ENCODE assay signal across 1 cellular context in the genomic region with DNA sequence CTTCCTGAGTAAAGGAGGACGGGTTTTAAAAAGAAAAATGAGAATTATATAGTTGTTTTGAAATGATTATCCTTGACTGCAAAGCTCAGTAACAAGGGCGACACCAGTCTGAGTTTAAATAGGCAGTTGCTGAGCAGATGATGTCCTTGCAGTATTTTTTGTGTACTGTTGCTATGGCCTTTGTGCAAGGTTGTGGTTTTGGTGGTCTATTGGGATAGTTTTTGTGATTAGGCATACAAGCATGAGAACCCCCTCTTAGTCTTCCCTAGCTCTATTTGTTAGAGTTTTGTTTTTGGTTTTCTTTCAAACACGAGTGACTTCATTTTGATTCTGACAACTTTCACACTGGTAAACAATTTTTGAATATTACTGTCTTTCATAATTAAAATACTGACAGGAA.
A peak's percentile ranks its signal among the peaks of the same experiment; 100 is the strongest.
TF ChIP-seq lines count a peak whose summit lies in the region.

No MANE protein-coding gene starts in this region.

TF ChIP-seq in GM12878, 131 proteins besides CTCF, POLR2A, EP300 and RAD21 (continued from another document):
- TF ChIP-seq, protein P1, sequence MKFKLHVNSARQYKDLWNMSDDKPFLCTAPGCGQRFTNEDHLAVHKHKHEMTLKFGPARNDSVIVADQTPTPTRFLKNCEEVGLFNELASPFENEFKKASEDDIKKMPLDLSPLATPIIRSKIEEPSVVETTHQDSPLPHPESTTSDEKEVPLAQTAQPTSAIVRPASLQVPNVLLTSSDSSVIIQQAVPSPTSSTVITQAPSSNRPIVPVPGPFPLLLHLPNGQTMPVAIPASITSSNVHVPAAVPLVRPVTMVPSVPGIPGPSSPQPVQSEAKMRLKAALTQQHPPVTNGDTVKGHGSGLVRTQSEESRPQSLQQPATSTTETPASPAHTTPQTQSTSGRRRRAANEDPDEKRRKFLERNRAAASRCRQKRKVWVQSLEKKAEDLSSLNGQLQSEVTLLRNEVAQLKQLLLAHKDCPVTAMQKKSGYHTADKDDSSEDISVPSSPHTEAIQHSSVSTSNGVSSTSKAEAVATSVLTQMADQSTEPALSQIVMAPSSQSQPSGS (IDR thresholded peaks at IDR 0.05; ENCODE audit: low read length), result peak; percentile 37; the same call in 1 of the 2 replicates
- TF ChIP-seq, protein P2, sequence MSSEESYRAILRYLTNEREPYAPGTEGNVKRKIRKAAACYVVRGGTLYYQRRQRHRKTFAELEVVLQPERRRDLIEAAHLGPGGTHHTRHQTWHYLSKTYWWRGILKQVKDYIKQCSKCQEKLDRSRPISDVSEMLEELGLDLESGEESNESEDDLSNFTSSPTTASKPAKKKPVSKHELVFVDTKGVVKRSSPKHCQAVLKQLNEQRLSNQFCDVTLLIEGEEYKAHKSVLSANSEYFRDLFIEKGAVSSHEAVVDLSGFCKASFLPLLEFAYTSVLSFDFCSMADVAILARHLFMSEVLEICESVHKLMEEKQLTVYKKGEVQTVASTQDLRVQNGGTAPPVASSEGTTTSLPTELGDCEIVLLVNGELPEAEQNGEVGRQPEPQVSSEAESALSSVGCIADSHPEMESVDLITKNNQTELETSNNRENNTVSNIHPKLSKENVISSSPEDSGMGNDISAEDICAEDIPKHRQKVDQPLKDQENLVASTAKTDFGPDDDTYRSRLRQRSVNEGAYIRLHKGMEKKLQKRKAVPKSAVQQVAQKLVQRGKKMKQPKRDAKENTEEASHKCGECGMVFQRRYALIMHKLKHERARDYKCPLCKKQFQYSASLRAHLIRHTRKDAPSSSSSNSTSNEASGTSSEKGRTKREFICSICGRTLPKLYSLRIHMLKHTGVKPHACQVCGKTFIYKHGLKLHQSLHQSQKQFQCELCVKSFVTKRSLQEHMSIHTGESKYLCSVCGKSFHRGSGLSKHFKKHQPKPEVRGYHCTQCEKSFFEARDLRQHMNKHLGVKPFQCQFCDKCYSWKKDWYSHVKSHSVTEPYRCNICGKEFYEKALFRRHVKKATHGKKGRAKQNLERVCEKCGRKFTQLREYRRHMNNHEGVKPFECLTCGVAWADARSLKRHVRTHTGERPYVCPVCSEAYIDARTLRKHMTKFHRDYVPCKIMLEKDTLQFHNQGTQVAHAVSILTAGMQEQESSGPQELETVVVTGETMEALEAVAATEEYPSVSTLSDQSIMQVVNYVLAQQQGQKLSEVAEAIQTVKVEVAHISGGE (CRISPR knock-in tag; IDR thresholded peaks at IDR 0.05), result no peak
- no peak for TF ChIP-seq NBN (IDR thresholded peaks at IDR 0.05)
- TF ChIP-seq SUPT20H (IDR thresholded peaks at IDR 0.05; ENCODE audit: borderline replicate concordance, control insufficient read depth, low read depth, low read length), result no peak
- TF ChIP-seq DPF2 (IDR thresholded peaks at IDR 0.05), result no peak
- TF ChIP-seq EZH2 (IDR thresholded peaks at IDR 0.05; ENCODE audit: borderline replicate concordance, control insufficient read depth, low read depth, low read length), result no peak
- TF ChIP-seq CBFB (IDR thresholded peaks at IDR 0.05; ENCODE audit: low read depth), result 0 out of 2 replicates have a peak, but pooled peaks have one; percentile 60
